In the genomic region with DNA sequence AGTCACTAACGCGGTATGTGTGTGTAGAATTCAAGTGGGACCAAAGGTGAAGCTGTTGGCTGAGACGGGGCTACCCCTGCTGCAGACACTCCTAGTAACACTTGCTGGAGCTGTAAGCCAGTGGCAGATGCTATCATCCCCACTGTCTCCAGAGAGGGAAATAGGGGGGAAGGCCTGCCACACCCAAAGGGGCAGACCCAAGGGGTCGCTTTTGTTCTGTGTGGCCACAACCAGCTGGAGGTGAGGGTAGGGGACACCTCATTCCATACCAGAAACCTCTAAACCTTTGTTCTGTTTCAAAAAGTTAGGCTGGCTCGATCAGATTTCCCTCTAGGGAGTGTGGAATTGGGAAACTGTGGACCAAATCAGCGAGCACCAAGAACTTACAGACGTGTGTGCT, we compare ENCODE assay signal across 1 cellular context.
TF ChIP-seq lines count a peak whose summit lies in the region.

No MANE protein-coding gene starts in this region.

TF ChIP-seq in endothelial cell of umbilical vein, 7 proteins besides CTCF, POLR2A, EP300 and RAD21:
- TF ChIP-seq MYC (IDR thresholded peaks at IDR 0.05; ENCODE audit: low read depth, low read length) = no peak
